In the genomic region with DNA sequence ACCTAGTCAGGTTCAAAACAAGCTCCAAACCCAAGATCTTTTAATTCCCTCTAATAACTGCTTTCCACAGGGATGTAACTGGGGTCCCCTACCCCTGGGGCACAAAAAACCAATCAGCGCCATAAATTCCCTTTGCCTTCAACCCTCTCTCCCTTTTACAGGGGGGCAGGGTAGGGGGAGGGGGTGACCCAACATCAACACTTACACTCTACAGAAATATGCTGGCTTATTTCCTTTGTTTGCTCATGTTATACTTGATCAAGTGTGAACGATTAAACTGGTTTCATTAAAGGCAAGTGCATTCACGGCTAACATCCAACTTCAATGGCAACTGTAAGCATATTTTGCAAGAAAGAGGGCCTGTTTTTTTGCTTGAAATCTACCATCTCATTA, we compare ENCODE assay signal across 9 cellular contexts. TPM values are rescaled to one million over a fixed set of nuclear protein-coding genes. Genes with fewer than 3 reads are reported as not detected.
DNase-seq lines count a peak whose midpoint lies in the region; ATAC-seq and TF ChIP-seq lines count a peak whose summit lies in the region.
"Had no signal": no experiment of that assay in that cellular context is flagged by ENCODE, and none has a peak within 500 bp of the region (broad histone marks: within the 10 kb centered on the region; RNA-seq: fewer than 3 reads in every experiment).

No MANE protein-coding gene starts in this region.

- POLR2A ChIA-PET in Panc1 (lab: Charles Lee) = interaction anchor here (0.7 to 1.2 kb wide), 2 partner anchors 35 to 73 kb away, joined by 8 to 11 read pairs; no protein-coding TSS in a partner anchor

- peaks cover 18% of the 10 kb centered on the region for H3K27me3 Mint-ChIP-seq in glutamatergic neuron (ENCODE audit: unreplicated experiment)

- no peak for ATAC-seq in Panc1
- ATAC-seq in HG03378 (IDR thresholded peaks at IDR 0.05; ENCODE audit: unreplicated experiment) = no peak

- CTCF ChIA-PET in Panc1 (lab: Charles Lee) = interaction anchor here (0.6 kb wide), 1 partner anchor 40 kb away, joined by 6 read pairs; no protein-coding TSS in a partner anchor

- no peaks in the 10 kb centered on the region for H3K27me3 ChIP-seq in Panc1 (ENCODE audit: control insufficient read depth, insufficient read depth, low read length)
- no peaks in the 10 kb centered on the region for H3K27me3 ChIP-seq in sigmoid colon

- no TSS peak for BruUV-seq in Panc1 (replicated peaks; lab: Mats Ljungman, UMichigan)

- H3K9me3 Mint-ChIP-seq in glutamatergic neuron (ENCODE audit: unreplicated experiment) = peaks cover 8% of the 10 kb centered on the region

- H3K4me3 ChIP-seq in Panc1 (ENCODE audit: low read depth in 2 of 2, low read length in 2 of 2) (peak overlapping the region; percentile 83 to 85), sigmoid colon (peak overlapping the region in 3 of 4 donors; percentile 89 to 97 (median 94))

- H3K27ac ChIP-seq in Panc1 (ENCODE audit: low read length) (peak overlapping the region; percentile 97), sigmoid colon (peak overlapping the region; percentile 97 to 99 (median 98))

- H3K4me1 Mint-ChIP-seq in glutamatergic neuron (ENCODE audit: low read depth, unreplicated experiment) = peaks cover 51% of the 10 kb centered on the region

- peak overlapping the region; percentile 96 for H3K27ac Mint-ChIP-seq in glutamatergic neuron (ENCODE audit: unreplicated experiment)

- no peaks in the 10 kb centered on the region for H3K9me3 ChIP-seq in Panc1 (ENCODE audit: control insufficient read depth, insufficient read depth, low read depth, low read length)
- no peaks in the 10 kb centered on the region for H3K9me3 ChIP-seq in sigmoid colon

- peak overlapping the region; percentile 97 for H3K4me3 Mint-ChIP-seq in glutamatergic neuron (ENCODE audit: unreplicated experiment)

- peak; percentile 23 for DNase-seq in G401 (ENCODE audit: low spot score)
- no peak for DNase-seq in Panc1 (ENCODE audit: low read depth, low spot score)
- no peak for DNase-seq in glutamatergic neuron
- peak; percentile 36 for DNase-seq in sigmoid colon
- DNase-seq in 8988T = no peak
- DNase-seq in NK-92 (lab: John Stamatoyannopoulos, UW; ENCODE audit: unreplicated experiment) = no peak
- DNase-seq in NCI-H446 treated with DMSO at 0.1 percent for 48 hours (lab: John Stamatoyannopoulos, UW) = no peak

- TF ChIP-seq EP300 in sigmoid colon (IDR thresholded peaks at IDR 0.05) = no peak

- intact Hi-C loops in Panc1 (cut with micrococcal nuclease; ENCODE audit: unreplicated experiment) = loop anchor here (10.0 kb wide), 1 partner anchor 73 kb away; no protein-coding TSS in a partner anchor
- intact Hi-C loops in sigmoid colon (cut with DNase I) = loop anchor here (5.0 to 10.0 kb wide), 3 partner anchors 165 to 667 kb away; a partner anchor contains a TSS

- TF ChIP-seq POLR2A in sigmoid colon (IDR thresholded peaks at IDR 0.05) = no peak

- H3K4me1 ChIP-seq in Panc1 (ENCODE audit: control insufficient read depth, insufficient read depth, low read length) = peaks cover 60% of the 10 kb centered on the region
- H3K4me1 ChIP-seq in sigmoid colon = peaks cover 0 to 74% (median 63%) of the 10 kb centered on the region in 4 donors

- in situ Hi-C loops in G401 (cut with HindIII; ENCODE audit: low sequenced_read_pairs) = no loop called here
- in situ Hi-C loops in Panc1 (cut with HindIII; ENCODE audit: low pct_unique_long_range_greater_than_20kb, low sequenced_read_pairs) = no loop called here

- no peaks in the 10 kb centered on the region for H3K36me3 Mint-ChIP-seq in glutamatergic neuron (ENCODE audit: unreplicated experiment)

- no peak for TF ChIP-seq CTCF in Panc1 (IDR thresholded peaks at IDR 0.05)
- no peak for TF ChIP-seq CTCF in glutamatergic neuron (IDR thresholded peaks at IDR 0.05; ENCODE audit: partially characterized antibody, unreplicated experiment)
- no peak for TF ChIP-seq CTCF in sigmoid colon (IDR thresholded peaks at IDR 0.05)

- peaks cover 5% of the 10 kb centered on the region for H3K36me3 ChIP-seq in Panc1 (ENCODE audit: control insufficient read depth, insufficient read depth, low read length)
- H3K36me3 ChIP-seq in sigmoid colon = no peaks in the 10 kb centered on the region

- WGBS in sigmoid colon, 2 donors = 5 to 25% methylated on average over 3 of the region's 3 CpGs

RNA-seq across cellular contexts. Expression of a gene that starts 2.9 kb away (rescaled TPM):
- total RNA-seq in G401 (2014; rRNA removed; shearing (Covaris generic)) = 85.3 and 98.5 TPM in 2 replicates
- 125 TPM for total RNA-seq in Panc1 (2021; ENCODE audit: unreplicated experiment)
- polyA plus RNA-seq in Panc1 (2012; ENCODE audit: insufficient read length) = 188 TPM
- 174 TPM for total RNA-seq in glutamatergic neuron (ENCODE audit: unreplicated experiment)
- total RNA-seq in sigmoid colon = 10 to 100 TPM; 31.2 to 57.1 (median 47.5) TPM
- polyA plus RNA-seq in sigmoid colon = 10 to 100 TPM; 49.9 to 62.4 (median 52.0) TPM
- total RNA-seq: OCI-LY7 had no signal

Comparison
In these comparisons a context has a peak if more than half of its experiments do, and no peak if none do; other contexts are left out.
1. DNase-seq: peak in G401 (single experiment) and sigmoid colon (single experiment); none in Panc1 (single experiment), glutamatergic neuron (single experiment), 8988T (single experiment), NK-92 (single experiment) and NCI-H446 treated with DMSO at 0.1 percent for 48 hours (single experiment).